19 cellular contexts compared by ENCODE assay signal in the genomic region with DNA sequence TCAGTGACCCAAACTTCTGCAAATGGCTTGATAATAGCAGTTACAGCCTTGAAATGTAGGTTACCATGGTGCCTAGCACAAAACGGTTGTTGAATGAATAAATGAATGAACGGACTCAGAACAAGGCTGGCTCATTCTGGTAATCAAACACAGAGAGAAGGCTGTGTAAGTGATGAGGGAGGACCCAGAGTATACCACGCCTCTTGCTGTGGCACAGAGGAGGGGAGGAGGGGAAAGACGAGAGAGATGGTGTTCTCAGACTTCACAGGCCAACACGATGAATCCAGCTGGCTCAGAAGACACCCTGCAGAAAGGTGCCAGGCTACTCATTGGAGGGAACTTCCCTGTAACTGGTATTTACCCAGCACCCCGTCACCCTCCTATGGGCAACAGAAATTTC. TPM values are rescaled to one million over a fixed set of nuclear protein-coding genes. Genes with fewer than 3 reads are reported as not detected.
DNase-seq lines count a peak whose midpoint lies in the region; ATAC-seq and TF ChIP-seq lines count a peak whose summit lies in the region.
"Had no signal": no experiment of that assay in that cellular context is flagged by ENCODE, and none has a peak within 500 bp of the region (broad histone marks: within the 10 kb centered on the region; RNA-seq: fewer than 3 reads in every experiment).

No MANE protein-coding gene starts in this region.

- CTCF ChIA-PET in A673 (lab: Charles Lee), result no interaction called here
- CTCF ChIA-PET in MCF 10A (lab: Yijun Ruan, JAX), result no interaction called here

- H3K9me3 ChIP-seq in psoas muscle, result no peaks in the 10 kb centered on the region
- H3K9me3 ChIP-seq in A673 (ENCODE audit: low read depth, low read length, poor library complexity, severe bottlenecking), result no peaks in the 10 kb centered on the region
- H3K9me3 ChIP-seq in left ventricle myocardium inferior (replicated peaks), result no peaks in the 10 kb centered on the region
- H3K9me3 ChIP-seq: Caco-2 had no signal

- no peaks in the 10 kb centered on the region for H3K27me3 ChIP-seq in psoas muscle (ENCODE audit: insufficient read depth in 3 of 3, low read length in 2 of 3)
- no peaks in the 10 kb centered on the region for H3K27me3 ChIP-seq in A673 (replicated peaks; ENCODE audit: insufficient read depth, low read depth, low read length, poor library complexity)
- H3K27me3 ChIP-seq in left ventricle myocardium inferior (ENCODE audit: low read depth), result no peaks in the 10 kb centered on the region

- no peak overlapping the region for H3K4me3 Mint-ChIP-seq in brain
- H3K4me3 Mint-ChIP-seq in MCF 10A (ENCODE audit: unreplicated experiment), result no peak overlapping the region
- H3K4me3 Mint-ChIP-seq: GM23338 had no signal

- H3K4me1 Mint-ChIP-seq in brain, result peaks cover 45% of the 10 kb centered on the region
- H3K4me1 Mint-ChIP-seq in MCF 10A (ENCODE audit: insufficient read depth, unreplicated experiment), result peaks cover 6% of the 10 kb centered on the region

- peaks cover 3% of the 10 kb centered on the region for H3K36me3 Mint-ChIP-seq in brain
- H3K36me3 Mint-ChIP-seq in MCF 10A (ENCODE audit: insufficient read depth, unreplicated experiment), result peaks cover 7% of the 10 kb centered on the region
- H3K36me3 Mint-ChIP-seq: CD14-positive monocyte had no signal

- BruUV-seq in A673 (replicated peaks; lab: Mats Ljungman, UMichigan) (no TSS peak), MCF 10A (replicated peaks; lab: Mats Ljungman, UMichigan) (no TSS peak)

- TF ChIP-seq CTCF in brain (conservative IDR thresholded peaks at IDR 0.05) (no peak), psoas muscle (IDR thresholded peaks at IDR 0.05) (no peak), A673 (conservative IDR thresholded peaks at IDR 0.05; ENCODE audit: low read depth, low read length) (no peak), omental fat pad (IDR thresholded peaks at IDR 0.05) (no peak), left ventricle myocardium inferior (IDR thresholded peaks at IDR 0.05; ENCODE audit: borderline replicate concordance) (no peak), MCF 10A (IDR thresholded peaks at IDR 0.05; ENCODE audit: unreplicated experiment) (no peak)

- H3K27ac Mint-ChIP-seq in brain (peak overlapping the region; percentile 15 to 87 (median 39)), MCF 10A (ENCODE audit: low read depth, unreplicated experiment) (no peak overlapping the region)
- H3K27ac Mint-ChIP-seq: GM23338 had no signal

- DNase-seq in Ammon's horn (ENCODE audit: low spot score) (peak; percentile 78), head of caudate nucleus (peak in 27 of 42 donors; percentile 13 to 74 (median 46)), psoas muscle (no peak), A673 (ENCODE audit: low spot score) (no peak), omental fat pad (ENCODE audit: low spot score) (no peak), left ventricle myocardium inferior (no peak), MCF 10A (ENCODE audit: unreplicated experiment) (no peak)
- DNase-seq: Caco-2, EL, KBM-7, NCI-H1436, NCI-H2029 treated with DMSO at 0.1 percent for 48 hours, NCI-H510A treated with DMSO at 0.1 percent for 48 hours, NCI-H82 had no signal

- no peaks in the 10 kb centered on the region for H3K36me3 ChIP-seq in psoas muscle (ENCODE audit: insufficient read depth in 1 of 2, low read depth in 1 of 2)
- no peaks in the 10 kb centered on the region for H3K36me3 ChIP-seq in A673 (ENCODE audit: insufficient read depth, low read length, poor library complexity, severe bottlenecking)
- H3K36me3 ChIP-seq in left ventricle myocardium inferior, result no peaks in the 10 kb centered on the region

- 51 to 77% (median 57%) methylated on average over 6 of the region's 6 CpGs for WGBS in psoas muscle, 3 donors

- H3K27me3 Mint-ChIP-seq in brain, result no peaks in the 10 kb centered on the region
- no peaks in the 10 kb centered on the region for H3K27me3 Mint-ChIP-seq in MCF 10A (ENCODE audit: insufficient read depth, unreplicated experiment)

- POLR2A ChIA-PET in A673 (lab: Charles Lee; ENCODE audit: low non-redundant PET) (no interaction called here), MCF 10A (lab: Yijun Ruan, JAX) (interaction anchor here (0.6 to 2.4 kb wide), 2 partner anchors 11 to 14 kb away, joined by 3 to 9 read pairs; no protein-coding TSS in a partner anchor)

- intact Hi-C loops in head of caudate nucleus (cut with DNase I), result no loop called here
- intact Hi-C loops in psoas muscle (cut with DNase I), result no loop called here
- intact Hi-C loops in A673 (cut with micrococcal nuclease; ENCODE audit: unreplicated experiment), result no loop called here
- intact Hi-C loops in left ventricle myocardium inferior (cut with micrococcal nuclease), result no loop called here
- intact Hi-C loops in MCF 10A (cut with micrococcal nuclease), result no loop called here

- H3K9me3 Mint-ChIP-seq in brain (peaks cover 0 to 6% (median 3%) of the 10 kb centered on the region in 5 experiments), MCF 10A (ENCODE audit: unreplicated experiment) (no peaks in the 10 kb centered on the region)

- peak in 3 of 4 donors; percentile 27 to 61 (median 53) for ATAC-seq in psoas muscle
- no peak for ATAC-seq in omental fat pad (ENCODE audit: low FRiP score)
- ATAC-seq: GM23338, Panc1 had no signal

- H3K4me1 ChIP-seq in psoas muscle (no peaks in the 10 kb centered on the region), A673 (ENCODE audit: insufficient read depth, low read length, poor library complexity, severe bottlenecking) (no peaks in the 10 kb centered on the region), left ventricle myocardium inferior (no peaks in the 10 kb centered on the region)
- H3K4me1 ChIP-seq: Caco-2 had no signal

- H3K4me3 ChIP-seq in psoas muscle (no peak overlapping the region), A673 (ENCODE audit: low read depth, low read length, poor library complexity, severe bottlenecking) (no peak overlapping the region), left ventricle myocardium inferior (no peak overlapping the region)
- H3K4me3 ChIP-seq: GM23338 had no signal

- H3K27ac ChIP-seq in psoas muscle (no peak overlapping the region), A673 (ENCODE audit: low read depth, low read length, poor library complexity, severe bottlenecking) (no peak overlapping the region), left ventricle myocardium inferior (replicated peaks) (no peak overlapping the region)

RNA-seq across cellular contexts. Expression of a gene that starts 38.2 kb away (rescaled TPM):
- polyA plus RNA-seq in brain (ENCODE audit: insufficient read depth, low read depth, low replicate concordance), result 86.0 TPM
- 10 to 100 TPM; 16.7 to 33.0 (median 25.3) TPM for total RNA-seq in psoas muscle
- 10 to 100 TPM; 11.1 to 48.8 (median 18.3) TPM for polyA plus RNA-seq in psoas muscle
- total RNA-seq in A673 (2021), result 39.1 and 44.5 TPM in 2 replicates
- total RNA-seq in omental fat pad, result 100 to 1,000 TPM in 3 of 4 donors, 10 to 100 TPM in 1; 91.0 to 240 (median 134) TPM
- 10.3 TPM for total RNA-seq in left ventricle myocardium inferior
- total RNA-seq in MCF 10A (2022), result 27.0 and 37.7 TPM in 2 replicates

RNA-seq across cellular contexts. Expression of a gene that starts 55.2 kb away (rescaled TPM):
- polyA plus RNA-seq in brain (ENCODE audit: insufficient read depth, low read depth, low replicate concordance) (not detected), psoas muscle (under 1 TPM in 2 of 3 donors, not detected in 1; 0.04 to 0.10 TPM)
- total RNA-seq in psoas muscle (not detected), A673 (2021) (not detected in 2 replicates), omental fat pad (not detected), left ventricle myocardium inferior (not detected), MCF 10A (2022) (not detected in 2 replicates)
- total RNA-seq: A172, Caco-2 had no signal
- polyA plus RNA-seq: CD14-positive monocyte had no signal

Comparison
In these comparisons a context has a peak if more than half of its experiments do, and no peak if none do; other contexts are left out.
1. DNase-seq: peak in Ammon's horn (single experiment) and head of caudate nucleus (27 of 42); none in psoas muscle (0 of 2), A673 (single experiment), omental fat pad (single experiment), left ventricle myocardium inferior (single experiment) and MCF 10A (single experiment).